7 cellular contexts compared by ENCODE assay signal in genomic region chr12:10919809-10920208, GRCh38. TPM values are rescaled to one million over a fixed set of nuclear protein-coding genes. Genes with fewer than 3 reads are reported as not detected.
"Had no signal": no experiment of that assay in that cellular context is flagged by ENCODE, and none has a peak within 500 bp of the region (broad histone marks: within the 10 kb centered on the region; RNA-seq: fewer than 3 reads in every experiment).

No MANE protein-coding gene starts in this region.

- ATAC-seq: K562 had no signal

- H3K4me3 ChIP-seq: GM23248, K562 had no signal

- H3K27ac ChIP-seq: GM23248 had no signal

- H2AFZ ChIP-seq: GM23248 had no signal

- H3K9ac ChIP-seq: GM23248 had no signal

- DNase-seq: GM23248, H9, HCEC 1CT, KG1 had no signal

RNA-seq across cellular contexts. Expression of gene PRH2, which starts 9.2 kb away (rescaled TPM):
- total RNA-seq: GM23248, H1, H9, HT-29, K562 had no signal
- polyA plus RNA-seq: H1 had no signal

RNA-seq across cellular contexts. Expression of gene TAS2R13, which starts 10.4 kb away (rescaled TPM):
- polyA plus RNA-seq: GM23248 had no signal
